1 cellular context compared by ENCODE assay signal in the genomic region with DNA sequence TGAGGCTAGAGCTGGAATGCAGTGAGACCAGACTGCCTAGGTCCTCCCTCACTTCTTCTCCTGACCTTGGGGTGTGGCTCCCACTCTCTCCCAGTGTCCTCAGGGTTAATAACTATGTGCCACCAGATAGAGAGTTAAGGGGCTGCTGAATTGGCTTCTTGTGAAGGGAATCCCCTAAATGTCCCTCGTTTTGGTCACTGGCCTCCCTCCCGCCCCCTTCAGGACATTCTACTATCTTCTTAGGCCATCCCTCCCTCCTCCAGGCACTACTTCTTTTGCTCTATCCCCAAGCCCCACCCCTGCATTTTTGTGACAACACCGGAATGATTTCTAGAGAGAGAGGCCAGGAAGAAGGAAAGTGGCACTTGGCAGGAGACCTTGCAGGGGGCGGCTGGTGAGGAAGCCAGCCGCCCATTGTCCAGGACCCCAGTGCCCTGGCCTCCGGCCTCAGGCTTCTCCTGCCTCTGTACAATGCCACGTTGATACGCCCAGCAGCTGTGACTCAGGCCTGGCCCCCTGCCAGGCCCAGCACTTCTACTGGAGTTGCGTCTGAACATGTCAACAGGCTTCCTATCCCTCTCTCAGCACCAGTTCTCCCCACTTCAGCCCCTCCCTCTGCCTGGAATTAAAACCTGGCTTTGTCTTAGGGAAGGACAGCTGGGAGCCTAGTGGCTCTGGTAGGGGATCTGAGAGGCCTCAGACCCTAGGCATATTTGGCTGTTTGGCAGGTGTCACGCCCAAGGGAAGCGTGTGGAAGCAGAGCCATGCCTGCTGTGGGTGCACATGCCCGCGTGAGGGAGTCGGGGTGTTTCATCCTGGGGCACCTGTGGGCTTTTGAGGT.
TF ChIP-seq lines count a peak whose summit lies in the region.

No MANE protein-coding gene starts in this region.

TF ChIP-seq in H1, 55 proteins besides CTCF, POLR2A, EP300 and RAD21:
- TF ChIP-seq JUND (IDR thresholded peaks at IDR 0.05; ENCODE audit: low read length) (peak; percentile 20; the same call in 1 of the 2 replicates), KDM1A (IDR thresholded peaks at IDR 0.05; ENCODE audit: borderline replicate concordance, low read length) (no peak), BRCA1 (IDR thresholded peaks at IDR 0.05; ENCODE audit: low read depth, low read length) (no peak), ASH2L (IDR thresholded peaks at IDR 0.05; ENCODE audit: low read length) (peak; percentile 42), CBX8 (IDR thresholded peaks at IDR 0.05; ENCODE audit: borderline replicate concordance, low read depth, low read length) (no peak), KDM5A (IDR thresholded peaks at IDR 0.05; ENCODE audit: low read length) (no peak), RNF2 (IDR thresholded peaks at IDR 0.05; ENCODE audit: borderline replicate concordance, low read depth, low read length, missing control alignments, poor library complexity, severe bottlenecking) (no peak), TBP (IDR thresholded peaks at IDR 0.05; ENCODE audit: low read depth, low read length) (no peak), CHD2 (IDR thresholded peaks at IDR 0.05; ENCODE audit: low read length) (no peak), CHD1 (IDR thresholded peaks at IDR 0.05; ENCODE audit: low read depth, low read length) (no peak), MAFK (IDR thresholded peaks at IDR 0.05; ENCODE audit: low read depth, low read length) (0 out of 2 replicates have a peak, but pooled peaks have one; percentile 12), HDAC2 (IDR thresholded peaks at IDR 0.05; ENCODE audit: borderline replicate concordance in 1 of 2, low read depth in 2 of 2, low read length in 2 of 2) (peak in 1 of 2 experiments; percentile 89; a peak in 1 of 4 replicates), RXRA (IDR thresholded peaks at IDR 0.05; ENCODE audit: insufficient read depth, low read depth, low read length) (no peak), SP4 (IDR thresholded peaks at IDR 0.05; ENCODE audit: low read length) (no peak), GTF2F1 (IDR thresholded peaks at IDR 0.05; ENCODE audit: borderline replicate concordance, low read depth, low read length) (0 out of 2 replicates have a peak, but pooled peaks have one; percentile 20), SP2 (IDR thresholded peaks at IDR 0.05; ENCODE audit: low read length) (no peak), SIRT6 (IDR thresholded peaks at IDR 0.05; ENCODE audit: low read length) (no peak), TEAD4 (IDR thresholded peaks at IDR 0.05; ENCODE audit: low read depth, low read length) (peak; percentile 67), POLR2AphosphoS5 (IDR thresholded peaks at IDR 0.05; ENCODE audit: low read depth, low read length) (peak; percentile 12; the same call in 1 of the 2 replicates), GABPA (IDR thresholded peaks at IDR 0.05; ENCODE audit: borderline replicate concordance, insufficient read depth, low read length) (no peak; the same call in 1 of the 2 replicates), TAF7 (optimal IDR thresholded peaks at IDR 0.05; ENCODE audit: borderline replicate concordance, low read depth, low read length) (no peak), RBBP5 (IDR thresholded peaks at IDR 0.05; ENCODE audit: borderline replicate concordance, low read depth, low read length) (peak; percentile 30; the same call in 1 of the 2 replicates), EGR1 (IDR thresholded peaks at IDR 0.05; ENCODE audit: borderline replicate concordance, low read depth, low read length) (no peak), BACH1 (IDR thresholded peaks at IDR 0.05; ENCODE audit: low read length) (peak; percentile 49), SIN3A (conservative IDR thresholded peaks at IDR 0.05 in 1 of 2, IDR thresholded peaks at IDR 0.05 in 1 of 2; ENCODE audit: low read depth in 1 of 2, low read length in 2 of 2) (peak; percentile 77 to 92; a peak in 3 of 4 replicates), TAF1 (IDR thresholded peaks at IDR 0.05; ENCODE audit: low read depth, low read length) (0 out of 2 replicates have a peak, but pooled peaks have one; percentile 39)
- TF ChIP-seq, protein P1, sequence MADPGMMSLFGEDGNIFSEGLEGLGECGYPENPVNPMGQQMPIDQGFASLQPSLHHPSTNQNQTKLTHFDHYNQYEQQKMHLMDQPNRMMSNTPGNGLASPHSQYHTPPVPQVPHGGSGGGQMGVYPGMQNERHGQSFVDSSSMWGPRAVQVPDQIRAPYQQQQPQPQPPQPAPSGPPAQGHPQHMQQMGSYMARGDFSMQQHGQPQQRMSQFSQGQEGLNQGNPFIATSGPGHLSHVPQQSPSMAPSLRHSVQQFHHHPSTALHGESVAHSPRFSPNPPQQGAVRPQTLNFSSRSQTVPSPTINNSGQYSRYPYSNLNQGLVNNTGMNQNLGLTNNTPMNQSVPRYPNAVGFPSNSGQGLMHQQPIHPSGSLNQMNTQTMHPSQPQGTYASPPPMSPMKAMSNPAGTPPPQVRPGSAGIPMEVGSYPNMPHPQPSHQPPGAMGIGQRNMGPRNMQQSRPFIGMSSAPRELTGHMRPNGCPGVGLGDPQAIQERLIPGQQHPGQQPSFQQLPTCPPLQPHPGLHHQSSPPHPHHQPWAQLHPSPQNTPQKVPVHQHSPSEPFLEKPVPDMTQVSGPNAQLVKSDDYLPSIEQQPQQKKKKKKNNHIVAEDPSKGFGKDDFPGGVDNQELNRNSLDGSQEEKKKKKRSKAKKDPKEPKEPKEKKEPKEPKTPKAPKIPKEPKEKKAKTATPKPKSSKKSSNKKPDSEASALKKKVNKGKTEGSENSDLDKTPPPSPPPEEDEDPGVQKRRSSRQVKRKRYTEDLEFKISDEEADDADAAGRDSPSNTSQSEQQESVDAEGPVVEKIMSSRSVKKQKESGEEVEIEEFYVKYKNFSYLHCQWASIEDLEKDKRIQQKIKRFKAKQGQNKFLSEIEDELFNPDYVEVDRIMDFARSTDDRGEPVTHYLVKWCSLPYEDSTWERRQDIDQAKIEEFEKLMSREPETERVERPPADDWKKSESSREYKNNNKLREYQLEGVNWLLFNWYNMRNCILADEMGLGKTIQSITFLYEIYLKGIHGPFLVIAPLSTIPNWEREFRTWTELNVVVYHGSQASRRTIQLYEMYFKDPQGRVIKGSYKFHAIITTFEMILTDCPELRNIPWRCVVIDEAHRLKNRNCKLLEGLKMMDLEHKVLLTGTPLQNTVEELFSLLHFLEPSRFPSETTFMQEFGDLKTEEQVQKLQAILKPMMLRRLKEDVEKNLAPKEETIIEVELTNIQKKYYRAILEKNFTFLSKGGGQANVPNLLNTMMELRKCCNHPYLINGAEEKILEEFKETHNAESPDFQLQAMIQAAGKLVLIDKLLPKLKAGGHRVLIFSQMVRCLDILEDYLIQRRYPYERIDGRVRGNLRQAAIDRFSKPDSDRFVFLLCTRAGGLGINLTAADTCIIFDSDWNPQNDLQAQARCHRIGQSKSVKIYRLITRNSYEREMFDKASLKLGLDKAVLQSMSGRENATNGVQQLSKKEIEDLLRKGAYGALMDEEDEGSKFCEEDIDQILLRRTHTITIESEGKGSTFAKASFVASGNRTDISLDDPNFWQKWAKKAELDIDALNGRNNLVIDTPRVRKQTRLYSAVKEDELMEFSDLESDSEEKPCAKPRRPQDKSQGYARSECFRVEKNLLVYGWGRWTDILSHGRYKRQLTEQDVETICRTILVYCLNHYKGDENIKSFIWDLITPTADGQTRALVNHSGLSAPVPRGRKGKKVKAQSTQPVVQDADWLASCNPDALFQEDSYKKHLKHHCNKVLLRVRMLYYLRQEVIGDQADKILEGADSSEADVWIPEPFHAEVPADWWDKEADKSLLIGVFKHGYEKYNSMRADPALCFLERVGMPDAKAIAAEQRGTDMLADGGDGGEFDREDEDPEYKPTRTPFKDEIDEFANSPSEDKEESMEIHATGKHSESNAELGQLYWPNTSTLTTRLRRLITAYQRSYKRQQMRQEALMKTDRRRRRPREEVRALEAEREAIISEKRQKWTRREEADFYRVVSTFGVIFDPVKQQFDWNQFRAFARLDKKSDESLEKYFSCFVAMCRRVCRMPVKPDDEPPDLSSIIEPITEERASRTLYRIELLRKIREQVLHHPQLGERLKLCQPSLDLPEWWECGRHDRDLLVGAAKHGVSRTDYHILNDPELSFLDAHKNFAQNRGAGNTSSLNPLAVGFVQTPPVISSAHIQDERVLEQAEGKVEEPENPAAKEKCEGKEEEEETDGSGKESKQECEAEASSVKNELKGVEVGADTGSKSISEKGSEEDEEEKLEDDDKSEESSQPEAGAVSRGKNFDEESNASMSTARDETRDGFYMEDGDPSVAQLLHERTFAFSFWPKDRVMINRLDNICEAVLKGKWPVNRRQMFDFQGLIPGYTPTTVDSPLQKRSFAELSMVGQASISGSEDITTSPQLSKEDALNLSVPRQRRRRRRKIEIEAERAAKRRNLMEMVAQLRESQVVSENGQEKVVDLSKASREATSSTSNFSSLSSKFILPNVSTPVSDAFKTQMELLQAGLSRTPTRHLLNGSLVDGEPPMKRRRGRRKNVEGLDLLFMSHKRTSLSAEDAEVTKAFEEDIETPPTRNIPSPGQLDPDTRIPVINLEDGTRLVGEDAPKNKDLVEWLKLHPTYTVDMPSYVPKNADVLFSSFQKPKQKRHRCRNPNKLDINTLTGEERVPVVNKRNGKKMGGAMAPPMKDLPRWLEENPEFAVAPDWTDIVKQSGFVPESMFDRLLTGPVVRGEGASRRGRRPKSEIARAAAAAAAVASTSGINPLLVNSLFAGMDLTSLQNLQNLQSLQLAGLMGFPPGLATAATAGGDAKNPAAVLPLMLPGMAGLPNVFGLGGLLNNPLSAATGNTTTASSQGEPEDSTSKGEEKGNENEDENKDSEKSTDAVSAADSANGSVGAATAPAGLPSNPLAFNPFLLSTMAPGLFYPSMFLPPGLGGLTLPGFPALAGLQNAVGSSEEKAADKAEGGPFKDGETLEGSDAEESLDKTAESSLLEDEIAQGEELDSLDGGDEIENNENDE (IDR thresholded peaks at IDR 0.05; ENCODE audit: insufficient replicate concordance, low read length) = no peak
- TF ChIP-seq, protein P2, sequence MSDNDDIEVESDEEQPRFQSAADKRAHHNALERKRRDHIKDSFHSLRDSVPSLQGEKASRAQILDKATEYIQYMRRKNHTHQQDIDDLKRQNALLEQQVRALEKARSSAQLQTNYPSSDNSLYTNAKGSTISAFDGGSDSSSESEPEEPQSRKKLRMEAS (IDR thresholded peaks at IDR 0.05) = no peak
- TF ChIP-seq, protein P3, sequence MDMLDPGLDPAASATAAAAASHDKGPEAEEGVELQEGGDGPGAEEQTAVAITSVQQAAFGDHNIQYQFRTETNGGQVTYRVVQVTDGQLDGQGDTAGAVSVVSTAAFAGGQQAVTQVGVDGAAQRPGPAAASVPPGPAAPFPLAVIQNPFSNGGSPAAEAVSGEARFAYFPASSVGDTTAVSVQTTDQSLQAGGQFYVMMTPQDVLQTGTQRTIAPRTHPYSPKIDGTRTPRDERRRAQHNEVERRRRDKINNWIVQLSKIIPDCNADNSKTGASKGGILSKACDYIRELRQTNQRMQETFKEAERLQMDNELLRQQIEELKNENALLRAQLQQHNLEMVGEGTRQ (IDR thresholded peaks at IDR 0.05; ENCODE audit: low read length) = no peak
